Comparison of ENCODE assay signal across 29 cellular contexts in genomic region chr9:124005372-124005771, GRCh38. TPM values are rescaled to one million over a fixed set of nuclear protein-coding genes. Genes with fewer than 3 reads are reported as not detected.
"Had no signal": no experiment of that assay in that cellular context is flagged by ENCODE, and none has a peak within 500 bp of the region (broad histone marks: within the 10 kb centered on the region; RNA-seq: fewer than 3 reads in every experiment).

No MANE protein-coding gene starts in this region.

- H3K9me3 Mint-ChIP-seq: activated naive CD4-positive, alpha-beta T cell treated with anti-CD3 and anti-CD28 coated beads for 36 hours; activated T-cell treated with anti-CD3 and anti-CD28 coated beads, Interleukin-2, amount 50 U/mL, for 4 hours; stimulated activated naive CD8-positive, alpha-beta T cell treated with anti-CD3 and anti-CD28 coated beads, Interleukin-15, Interleukin-2, amounts not matched to agents 100 ng/mL and 50 ng/mL, for 24 hours had no signal

- H3K27ac ChIP-seq: left lung, neutrophil, right lobe of liver, skin epidermis, thyroid gland, upper lobe of right lung had no signal

- DNase-seq: activated B cell treated with CpG ODN at 0.5 μM for 24 hours; activated CD4-positive, alpha-beta T cell treated with anti-CD3 and anti-CD28 coated beads for 4 hours; activated CD4-positive, alpha-beta T cell treated with anti-CD3 and anti-CD28 coated beads, Interleukin-2, amount 50 U/mL, for 48 hours; activated CD8-positive, alpha-beta memory T cell treated with anti-CD3 and anti-CD28 coated beads, Interleukin-2, amount 50 U/mL, for 48 hours; activated naive CD4-positive, alpha-beta T cell treated with anti-CD3 and anti-CD28 coated beads for 36 hours; activated naive CD8-positive, alpha-beta T cell treated with anti-CD3 and anti-CD28 coated beads, Interleukin-2, amount 10 ng/mL, durations not matched to agents 7 days and 5 days; activated T-cell treated with anti-CD3 and anti-CD28 coated beads, Interleukin-2, amount 50 U/mL, for 4 hours; amniotic stem cell; cerebellar nuclear complex; cortex of kidney; erythroblast; foreskin fibroblast; kidney glomerular epithelial cell; left lung; naive thymus-derived CD4-positive, alpha-beta T cell; right lobe of liver; stimulated activated CD4-positive, alpha-beta T cell treated with anti-CD3 and anti-CD28 coated beads, Interleukin-1b, Interleukin-23, amount 100 ng/mL, for 48 hours; substantia nigra; T-helper 9 cell; thyroid gland; upper lobe of right lung had no signal

- H3K9me3 ChIP-seq: left lung, neutrophil, right lobe of liver, thyroid gland, upper lobe of right lung had no signal

- H3K4me3 Mint-ChIP-seq: activated B cell treated with CpG ODN at 0.5 μM for 24 hours; activated naive CD4-positive, alpha-beta T cell treated with anti-CD3 and anti-CD28 coated beads for 36 hours; activated naive CD8-positive, alpha-beta T cell treated with anti-CD3 and anti-CD28 coated beads, Interleukin-2, amount 10 ng/mL, durations not matched to agents 7 days and 5 days; activated T-cell treated with anti-CD3 and anti-CD28 coated beads, Interleukin-2, amount 50 U/mL, for 4 hours; naive thymus-derived CD4-positive, alpha-beta T cell; stimulated activated naive CD8-positive, alpha-beta T cell treated with anti-CD3 and anti-CD28 coated beads, Interleukin-15, Interleukin-2, amounts not matched to agents 100 ng/mL and 50 ng/mL, for 24 hours had no signal

- H3K36me3 Mint-ChIP-seq: activated naive CD8-positive, alpha-beta T cell treated with anti-CD3 and anti-CD28 coated beads, Interleukin-2, amount 10 ng/mL, durations not matched to agents 7 days and 5 days had no signal

- ATAC-seq: activated T-cell treated with anti-CD3 and anti-CD28 coated beads, Interleukin-2, amount 50 U/mL, for 4 hours; left lung; naive thymus-derived CD4-positive, alpha-beta T cell; right lobe of liver; upper lobe of right lung had no signal

- H3K4me3 ChIP-seq: left lung, lung, right lobe of liver, skin epidermis, thyroid gland, upper lobe of right lung had no signal

- H3K27ac Mint-ChIP-seq: activated B cell treated with CpG ODN at 0.5 μM for 24 hours; activated naive CD4-positive, alpha-beta T cell treated with anti-CD3 and anti-CD28 coated beads for 36 hours; activated naive CD8-positive, alpha-beta T cell treated with anti-CD3 and anti-CD28 coated beads, Interleukin-2, amount 10 ng/mL, durations not matched to agents 7 days and 5 days; naive thymus-derived CD4-positive, alpha-beta T cell; stimulated activated naive CD8-positive, alpha-beta T cell treated with anti-CD3 and anti-CD28 coated beads, Interleukin-15, Interleukin-2, amounts not matched to agents 100 ng/mL and 50 ng/mL, for 24 hours had no signal

- H3K36me3 ChIP-seq: left lung, neutrophil, right lobe of liver, thyroid gland, upper lobe of right lung had no signal

RNA-seq across cellular contexts. Expression of gene LHX2, which starts 6.2 kb away (rescaled TPM):
- total RNA-seq: activated B cell treated with CpG ODN at 0.5 μM for 24 hours; activated CD8-positive, alpha-beta memory T cell treated with anti-CD3 and anti-CD28 coated beads for 36 hours; activated naive CD4-positive, alpha-beta T cell treated with anti-CD3 and anti-CD28 coated beads for 36 hours; activated naive CD8-positive, alpha-beta T cell treated with anti-CD3 and anti-CD28 coated beads, Interleukin-2, amount 10 ng/mL, durations not matched to agents 7 days and 5 days; fibroblast of lung; glomerular endothelial cell; left lung; naive thymus-derived CD4-positive, alpha-beta T cell; T-helper 1 cell treated with Interleukin-12 subunit alpha and Interleukin-12 subunit beta and Interleukin-4 antibody, amounts not matched to agents 30 ng/mL and 1 ng/mL, for 36 hours; thyroid gland; upper lobe of right lung had no signal
- polyA plus RNA-seq: fibroblast of lung; naive thymus-derived CD4-positive, alpha-beta T cell had no signal
